In the genomic region with DNA sequence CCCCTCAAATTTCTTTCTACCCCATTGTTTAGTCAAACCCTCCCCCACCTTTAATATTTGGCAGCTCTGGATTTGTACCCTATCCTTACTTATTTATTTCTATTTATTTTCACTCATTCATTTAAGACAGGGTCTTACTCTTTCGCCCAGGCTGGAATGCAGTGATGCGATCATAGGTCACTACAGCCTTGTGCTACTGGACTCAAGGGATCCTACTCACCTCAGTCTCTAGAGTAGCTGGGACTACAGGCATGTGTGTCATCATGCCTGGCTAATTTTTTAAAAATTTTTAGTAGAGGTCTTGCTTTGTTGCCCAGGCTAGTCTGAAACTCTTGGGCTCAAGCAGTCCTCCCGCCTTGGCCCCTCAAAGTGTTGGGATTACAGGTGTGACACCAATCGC, we compare ENCODE assay signal across 34 cellular contexts.
"Had no signal": no experiment of that assay in that cellular context is flagged by ENCODE, and none has a peak within 500 bp of the region (broad histone marks: within the 10 kb centered on the region; RNA-seq: fewer than 3 reads in every experiment).

No MANE protein-coding gene starts in this region.

- H3K27ac Mint-ChIP-seq: activated B cell treated with CpG ODN at 0.5 μM for 24 hours; activated CD8-positive, alpha-beta T cell treated with anti-CD3 and anti-CD28 coated beads for 36 hours; activated naive CD4-positive, alpha-beta T cell treated with anti-CD3 and anti-CD28 coated beads, Interleukin-2, amount 10 ng/mL, durations not matched to agents 7 days and 5 days; activated T-cell treated with anti-CD3 and anti-CD28 coated beads, Interleukin-2, amount 50 U/mL, for 72 hours; T-cell; T-helper 1 cell treated with Interleukin-12 subunit alpha and Interleukin-12 subunit beta and Interleukin-4 antibody, amounts not matched to agents 30 μg/mL and 1 μg/mL, for 36 hours; T-helper 2 cell treated with Interferon-gamma antibody and Interleukin-4, amounts not matched to agents 5 μg/mL and 100 μg/mL, for 36 hours had no signal

- H3K36me3 ChIP-seq: adrenal gland, WERI-Rb-1 had no signal

- H3K27me3 Mint-ChIP-seq: activated B cell treated with CpG ODN at 0.5 μM for 24 hours; activated CD8-positive, alpha-beta T cell treated with anti-CD3 and anti-CD28 coated beads for 36 hours; activated naive CD4-positive, alpha-beta T cell treated with anti-CD3 and anti-CD28 coated beads, Interleukin-2, amount 10 ng/mL, durations not matched to agents 7 days and 5 days; T-cell had no signal

- H3K27me3 ChIP-seq: adrenal gland, body of pancreas, esophagus squamous epithelium had no signal

- H3K27ac ChIP-seq: adrenal gland, body of pancreas, epithelial cell of prostate, esophagus squamous epithelium, WERI-Rb-1 had no signal

- DNase-seq: activated B cell treated with CpG ODN at 0.5 μM for 24 hours; activated CD4-positive, alpha-beta T cell treated with anti-CD3 and anti-CD28 coated beads for 48 hours; activated CD4-positive, alpha-beta T cell treated with anti-CD3 and anti-CD28 coated beads, Interleukin-2, amount 50 U/mL, for 1 hour; activated CD4-positive, alpha-beta T cell treated with anti-CD3 and anti-CD28 coated beads, Interleukin-2, amount 50 U/mL, for 48 hours; activated CD8-positive, alpha-beta memory T cell treated with anti-CD3 and anti-CD28 coated beads for 24 hours; activated CD8-positive, alpha-beta T cell treated with anti-CD3 and anti-CD28 coated beads for 36 hours; activated gamma-delta T cell; activated naive CD4-positive, alpha-beta T cell; activated naive CD4-positive, alpha-beta T cell treated with anti-CD3 and anti-CD28 coated beads, Interleukin-2, amount 10 ng/mL, durations not matched to agents 7 days and 5 days; activated T-cell treated with anti-CD3 and anti-CD28 coated beads, Interleukin-2, amount 50 U/mL, for 72 hours; adrenal gland; amygdala; aorta; body of pancreas; caudate nucleus; cortex of kidney; dermis blood vessel endothelial cell; effector CD4-positive, alpha-beta T cell; esophagus squamous epithelium; foreskin fibroblast; head of caudate nucleus; SW 1271; T-cell; T1000; WERI-Rb-1 had no signal

- H3K9me3 Mint-ChIP-seq: activated B cell treated with CpG ODN at 0.5 μM for 24 hours; activated CD8-positive, alpha-beta T cell treated with anti-CD3 and anti-CD28 coated beads for 36 hours; activated naive CD4-positive, alpha-beta T cell treated with anti-CD3 and anti-CD28 coated beads, Interleukin-2, amount 10 ng/mL, durations not matched to agents 7 days and 5 days; activated naive CD4-positive, alpha-beta T cell treated with anti-CD3 and anti-CD28 coated beads, Interleukin-2, amount 50 U/mL, for 72 hours; T-cell; T-helper 1 cell treated with Interleukin-12 subunit alpha and Interleukin-12 subunit beta and Interleukin-4 antibody, amounts not matched to agents 30 μg/mL and 1 μg/mL, for 36 hours; T-helper 2 cell treated with Interferon-gamma antibody and Interleukin-4, amounts not matched to agents 5 μg/mL and 100 μg/mL, for 36 hours had no signal

- FAIRE-seq: colon, endometrium, endothelial cell of umbilical vein, frontal cortex had no signal

- H3K9me3 ChIP-seq: adrenal gland, body of pancreas, esophagus squamous epithelium had no signal

- H3K4me3 Mint-ChIP-seq: activated B cell treated with CpG ODN at 0.5 μM for 24 hours; activated CD8-positive, alpha-beta T cell treated with anti-CD3 and anti-CD28 coated beads for 36 hours; activated naive CD4-positive, alpha-beta T cell treated with anti-CD3 and anti-CD28 coated beads, Interleukin-2, amount 10 ng/mL, durations not matched to agents 7 days and 5 days; activated T-cell treated with anti-CD3 and anti-CD28 coated beads, Interleukin-2, amount 50 U/mL, for 72 hours; T-cell; T-helper 1 cell treated with Interleukin-12 subunit alpha and Interleukin-12 subunit beta and Interleukin-4 antibody, amounts not matched to agents 30 μg/mL and 1 μg/mL, for 36 hours; T-helper 2 cell treated with Interferon-gamma antibody and Interleukin-4, amounts not matched to agents 5 μg/mL and 100 μg/mL, for 36 hours had no signal

- ATAC-seq: activated CD4-positive, CD25-positive, alpha-beta regulatory T cell treated with anti-CD3 and anti-CD28 coated beads, Interleukin-2, amount 50 U/mL, for 24 hours; activated CD8-positive, alpha-beta T cell treated with anti-CD3 and anti-CD28 coated beads for 36 hours; activated naive CD4-positive, alpha-beta T cell treated with anti-CD3 and anti-CD28 coated beads, Interleukin-2, amount 50 U/mL, for 72 hours; activated T-cell treated with anti-CD3 and anti-CD28 coated beads, Interleukin-2, amount 50 U/mL, for 72 hours; body of pancreas had no signal

- H3K4me3 ChIP-seq: adrenal gland, body of pancreas, esophagus squamous epithelium had no signal
